Comparison of ENCODE assay signal across 11 cellular contexts in the genomic region with DNA sequence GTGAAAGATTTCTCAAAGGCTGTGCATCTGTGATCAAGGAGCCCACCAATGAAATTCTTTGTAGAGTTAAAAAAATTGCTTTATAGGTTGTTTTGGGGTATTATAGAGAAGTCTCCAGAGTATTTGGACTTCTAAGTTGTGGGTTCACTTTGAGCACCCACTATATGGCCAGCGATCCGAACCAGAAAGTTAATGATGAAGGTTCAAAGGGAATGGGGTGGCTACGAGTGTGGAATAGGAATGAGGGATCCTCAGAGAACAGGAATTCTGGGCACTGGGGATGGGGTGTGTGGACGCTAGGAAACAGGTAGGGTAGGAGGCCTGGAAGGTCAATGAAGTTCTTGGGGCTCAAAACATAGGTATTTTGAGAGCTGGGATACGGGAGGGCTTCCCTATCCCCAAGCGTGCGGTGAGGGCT. TPM values are rescaled to one million over a fixed set of nuclear protein-coding genes. Genes with fewer than 3 reads are reported as not detected.
DNase-seq lines count a peak whose midpoint lies in the region; ATAC-seq, FAIRE-seq and TF ChIP-seq lines count a peak whose summit lies in the region.
"Had no signal": no experiment of that assay in that cellular context is flagged by ENCODE, and none has a peak within 500 bp of the region (broad histone marks: within the 10 kb centered on the region; RNA-seq: fewer than 3 reads in every experiment).

No MANE protein-coding gene starts in this region.

- in situ Hi-C loops in GM12878 (cut with MboI), result no loop called here

- H3K4me1 ChIP-seq in cardiac muscle cell (ENCODE audit: low read depth) (peaks cover 13% of the 10 kb centered on the region), GM12878 (ENCODE audit: control insufficient read depth, insufficient read depth, low read length) (peaks cover 33% of the 10 kb centered on the region), upper lobe of right lung (peaks cover 22% of the 10 kb centered on the region)

- WGBS in GM12878 (ENCODE audit: insufficient coverage, insufficient replicate concordance, low lambda C conversion rate, missing lambda C conversion rate), result 5% methylated on average over 7 of the region's 7 CpGs

- CTCF ChIA-PET in GM12878 (lab: Yijun Ruan, JAX), result no interaction called here

- peak overlapping the region; percentile 90 for H3K27ac Mint-ChIP-seq in memory B cell

- RAD21 ChIA-PET in GM12878 (lab: Charles Lee; ENCODE audit: unreplicated experiment), result no interaction called here

- H3K27me3 Mint-ChIP-seq in memory B cell, result no peaks in the 10 kb centered on the region

- no peak for TF ChIP-seq RAD21 in GM12878 (IDR thresholded peaks at IDR 0.05; ENCODE audit: insufficient read depth, low read depth, low read length)

- TF ChIP-seq POLR2A in GM12878 (IDR thresholded peaks at IDR 0.05; ENCODE audit: low read depth, low read length), result no peak; the same call in 1 of the 2 replicates

- H3K79me2 ChIP-seq in GM12878 (ENCODE audit: control insufficient read depth, insufficient read depth, low read length), result peaks cover 49% of the 10 kb centered on the region

- H3K27me3 ChIP-seq in cardiac muscle cell, result no peaks in the 10 kb centered on the region
- peaks cover 0 to 1% of the 10 kb centered on the region in 2 experiments; a peak in 2 of 4 replicates for H3K27me3 ChIP-seq in GM12878 (replicated peaks in 1 of 2; ENCODE audit: control insufficient read depth in 2 of 2, insufficient read depth in 2 of 2, low read length in 1 of 2)
- H3K27me3 ChIP-seq in upper lobe of right lung, result no peaks in the 10 kb centered on the region

- intact Hi-C loops in left ventricle myocardium superior (cut with micrococcal nuclease), result no loop called here
- intact Hi-C loops in GM12878 (cut with micrococcal nuclease; ENCODE audit: unreplicated experiment), result no loop called here
- intact Hi-C loops in upper lobe of right lung (cut with DNase I), result no loop called here

- peak overlapping the region; percentile 65 for H3K9ac ChIP-seq in GM12878 (ENCODE audit: control insufficient read depth, insufficient read depth, low read length)

- H3K9me3 Mint-ChIP-seq in memory B cell, result no peaks in the 10 kb centered on the region

- H3K36me3 Mint-ChIP-seq in memory B cell, result peaks cover 10% of the 10 kb centered on the region

- no peak overlapping the region for H2AFZ ChIP-seq in GM12878 (ENCODE audit: control insufficient read depth, low read depth, low read length)

- POLR2A ChIA-PET in GM12878 (lab: Charles Lee), result interaction anchor here (1.6 kb wide), 1 partner anchor 17 kb away, joined by 3 read pairs; no protein-coding TSS in a partner anchor

- SMC1A ChIA-PET in GM12878 (lab: Charles Lee; ENCODE audit: uncharacterized antibody, unreplicated experiment), result interaction anchor here (0.8 kb wide), 1 partner anchor 402 kb away, joined by 3 read pairs; no protein-coding TSS in a partner anchor

- TF ChIP-seq CTCF in cardiac muscle cell (IDR thresholded peaks at IDR 0.05; ENCODE audit: low read depth, low read length) (no peak), GM12878 (IDR thresholded peaks at IDR 0.05 in 2 of 3, conservative IDR thresholded peaks at IDR 0.05 in 1 of 3; ENCODE audit: control insufficient read depth in 2 of 3, extremely low read depth in 1 of 3, insufficient read depth in 1 of 3, low read depth in 3 of 3, low read length in 3 of 3) (no peak), upper lobe of right lung (IDR thresholded peaks at IDR 0.05) (no peak)

- no TSS peak for BruUV-seq in GM12878 (replicated peaks; lab: Mats Ljungman, UMichigan)

- H3K4me3 Mint-ChIP-seq in memory B cell, result peak overlapping the region; percentile 97

- peaks cover 4% of the 10 kb centered on the region; the same call in 1 of the 2 replicates for H4K20me1 ChIP-seq in GM12878 (ENCODE audit: control insufficient read depth, insufficient read depth)

- DNase-seq in cardiac muscle cell (ENCODE audit: low read depth in 1 of 2, low spot score in 1 of 2) (no peak), left ventricle myocardium superior (no peak), GM12878 (ENCODE audit: low read depth, low spot score) (no peak), memory B cell (ENCODE audit: low spot score in 2 of 2) (no peak), upper lobe of right lung (no peak)
- no peak for DNase-seq in activated CD4-positive, alpha-beta T cell treated with anti-CD3 and anti-CD28 coated beads for 4 hours

- no peak for FAIRE-seq in GM12878 (lab: Jason Lieb, UNC)
- FAIRE-seq: colon had no signal

- H3K36me3 ChIP-seq in cardiac muscle cell, result no peaks in the 10 kb centered on the region
- H3K36me3 ChIP-seq in GM12878 (ENCODE audit: control insufficient read depth in 2 of 2, insufficient read depth in 2 of 2, low read length in 1 of 2), result no peaks in the 10 kb centered on the region
- H3K36me3 ChIP-seq in upper lobe of right lung, result no peaks in the 10 kb centered on the region

- peak overlapping the region; percentile 64 for H3K4me2 ChIP-seq in GM12878 (ENCODE audit: control insufficient read depth, insufficient read depth)

- no peak overlapping the region for H3K27ac ChIP-seq in cardiac muscle cell
- peak overlapping the region; percentile 75 for H3K27ac ChIP-seq in GM12878 (ENCODE audit: control insufficient read depth, insufficient read depth)
- H3K27ac ChIP-seq in upper lobe of right lung, result no peak overlapping the region

- peaks cover 36% of the 10 kb centered on the region for H3K4me1 Mint-ChIP-seq in memory B cell

- ATAC-seq in left ventricle myocardium superior (no peak), GM12878 (no peak), memory B cell (ENCODE audit: low read depth) (no peak), upper lobe of right lung (no peak), GM21515 (IDR thresholded peaks at IDR 0.05; ENCODE audit: unreplicated experiment) (no peak), GM18502 (IDR thresholded peaks at IDR 0.05; ENCODE audit: poor library complexity, unreplicated experiment) (no peak)

- H3K4me3 ChIP-seq in cardiac muscle cell (peak overlapping the region; percentile 64), GM12878 (peak overlapping the region; percentile 80), upper lobe of right lung (peak overlapping the region; percentile 78)

- no peak for TF ChIP-seq EP300 in GM12878 (IDR thresholded peaks at IDR 0.05; ENCODE audit: borderline replicate concordance in 1 of 2, control insufficient read depth in 1 of 2, low read depth in 2 of 2, low read length in 2 of 2)

- H3K9me3 ChIP-seq in cardiac muscle cell (ENCODE audit: low read depth) (no peaks in the 10 kb centered on the region), GM12878 (replicated peaks; ENCODE audit: control insufficient read depth, insufficient read depth, low read length) (no peaks in the 10 kb centered on the region), upper lobe of right lung (no peaks in the 10 kb centered on the region)

RNA-seq across cellular contexts. Expression of a gene that starts 0.8 kb away (rescaled TPM):
- 10.5 and 11.5 TPM in 2 replicates for total RNA-seq in cardiac muscle cell
- 1.7 TPM in 2 replicates for polyA plus RNA-seq in cardiac muscle cell
- total RNA-seq in left ventricle myocardium superior, result 8.7 TPM
- total RNA-seq in GM12878 (2013; cell fraction: nucleolus; rRNA removed), result 31.6 and 38.4 TPM in 2 replicates
- 9.0 and 10.1 TPM in 2 replicates for total RNA-seq in GM12878 (2014; rRNA removed)
- 7.1 and 7.8 TPM in 2 replicates for total RNA-seq in GM12878 (2014; rRNA removed; fragmentation: Illumina TruSeq; extraction: Trizol)
- total RNA-seq in GM12878 (2021), result 15.8 and 16.1 TPM in 2 replicates
- polyA plus RNA-seq in GM12878 (2011; ENCODE audit: low read depth), result 4.2 TPM
- 11.4 and 15.4 TPM in 2 replicates for polyA plus RNA-seq in GM12878 (2011; rRNA removed)
- polyA plus RNA-seq in GM12878 (2011; cell fraction: cytosol; rRNA removed), result 9.9 and 11.1 TPM in 2 replicates
- polyA plus RNA-seq in GM12878 (2011; cell fraction: nucleus; rRNA removed), result 51.1 and 55.5 TPM in 2 replicates
- polyA plus RNA-seq in GM12878 (2012), result 8.4 and 10.9 TPM in 2 replicates
- polyA plus RNA-seq in GM12878 (2014; fragmentation: Illumina TruSeq; extraction: Trizol), result 7.2 and 9.3 TPM in 2 replicates
- polyA plus RNA-seq in GM12878 (2014; fragmentation: Nextera tagmentation; extraction: Ambion mirVana), result 1 to 10 TPM in 1 of 2 experiments, under 1 TPM in 1; 0.34 to 1.5 TPM
- polyA plus RNA-seq in GM12878 (2014; rRNA removed), result 13.1 and 15.1 TPM in 2 replicates
- 1 to 10 TPM in 1 of 2 experiments, under 1 TPM in 1; 0.45 to 2.1 TPM for polyA plus RNA-seq in GM12878 (2016; fragmentation: Nextera tagmentation; extraction: Ambion mirVana)
- 8.7 and 10.6 TPM in 2 replicates for polyA minus RNA-seq in GM12878 (2011; rRNA and poly(A)+ RNA removed)
- 3.5 and 4.1 TPM in 2 replicates for polyA minus RNA-seq in GM12878 (2011; cell fraction: cytosol; rRNA and poly(A)+ RNA removed)
- polyA minus RNA-seq in GM12878 (2011; cell fraction: nucleus; rRNA and poly(A)+ RNA removed), result 8.6 and 11.9 TPM in 2 replicates
- total RNA-seq in upper lobe of right lung, result 13.1 TPM

RNA-seq across cellular contexts. Expression of a gene that starts 39.9 kb away (rescaled TPM):
- total RNA-seq in cardiac muscle cell (not detected in 2 replicates), left ventricle myocardium superior (not detected), GM12878 (2014; rRNA removed) (not detected in 2 replicates), GM12878 (2014; rRNA removed; fragmentation: Illumina TruSeq; extraction: Trizol) (not detected in 2 replicates), GM12878 (2021) (not detected in 2 replicates), upper lobe of right lung (not detected)
- polyA plus RNA-seq in cardiac muscle cell (not detected in 2 replicates), GM12878 (2011; rRNA removed) (not detected in 2 replicates), GM12878 (2014; fragmentation: Illumina TruSeq; extraction: Trizol) (not detected in 2 replicates), GM12878 (2014; fragmentation: Nextera tagmentation; extraction: Ambion mirVana) (not detected), GM12878 (2014; rRNA removed) (not detected in 2 replicates), GM12878 (2016; fragmentation: Nextera tagmentation; extraction: Ambion mirVana) (not detected)
- total RNA-seq in GM12878 (2013; cell fraction: nucleolus; rRNA removed), result not detected in 2 replicates
- polyA plus RNA-seq in GM12878 (2011; ENCODE audit: low read depth), result not detected
- not detected in 2 replicates for polyA plus RNA-seq in GM12878 (2011; cell fraction: cytosol; rRNA removed)
- 0.06 TPM in 1 of 2 replicates, not detected in the other for polyA plus RNA-seq in GM12878 (2011; cell fraction: nucleus; rRNA removed)
- polyA plus RNA-seq in GM12878 (2012), result not detected in 2 replicates
- polyA minus RNA-seq in GM12878 (2011; rRNA and poly(A)+ RNA removed), result not detected in 2 replicates
- polyA minus RNA-seq in GM12878 (2011; cell fraction: cytosol; rRNA and poly(A)+ RNA removed), result not detected in 2 replicates
- polyA minus RNA-seq in GM12878 (2011; cell fraction: nucleus; rRNA and poly(A)+ RNA removed), result not detected in 2 replicates
- total RNA-seq: Daoy, M059J had no signal

RNA-seq across cellular contexts. Expression of a gene that starts 59.1 kb away (rescaled TPM):
- total RNA-seq in cardiac muscle cell, result 0.56 and 1.3 TPM in 2 replicates
- polyA plus RNA-seq in cardiac muscle cell, result 0.13 and 0.16 TPM in 2 replicates
- not detected for total RNA-seq in left ventricle myocardium superior
- 0.13 TPM in 1 of 2 replicates, not detected in the other for total RNA-seq in GM12878 (2013; cell fraction: nucleolus; rRNA removed)
- total RNA-seq in GM12878 (2014; rRNA removed), result 0.11 and 0.23 TPM in 2 replicates
- total RNA-seq in GM12878 (2014; rRNA removed; fragmentation: Illumina TruSeq; extraction: Trizol), result not detected in 2 replicates
- 0.08 TPM in 1 of 2 replicates, not detected in the other for total RNA-seq in GM12878 (2021)
- polyA plus RNA-seq in GM12878 (2011; ENCODE audit: low read depth), result not detected
- polyA plus RNA-seq in GM12878 (2011; rRNA removed), result 0.01 and 0.04 TPM in 2 replicates
- polyA plus RNA-seq in GM12878 (2011; cell fraction: cytosol; rRNA removed), result 0.02 and 0.04 TPM in 2 replicates
- 0.29 and 0.49 TPM in 2 replicates for polyA plus RNA-seq in GM12878 (2011; cell fraction: nucleus; rRNA removed)
- polyA plus RNA-seq in GM12878 (2012), result 0.01 TPM in 1 of 2 replicates, not detected in the other
- not detected in 2 replicates for polyA plus RNA-seq in GM12878 (2014; fragmentation: Illumina TruSeq; extraction: Trizol)
- not detected for polyA plus RNA-seq in GM12878 (2014; fragmentation: Nextera tagmentation; extraction: Ambion mirVana)
- polyA plus RNA-seq in GM12878 (2014; rRNA removed), result not detected in 2 replicates
- under 1 TPM in 1 of 2 experiments, not detected in 1; 0.04 TPM for polyA plus RNA-seq in GM12878 (2016; fragmentation: Nextera tagmentation; extraction: Ambion mirVana)
- 0.26 TPM in 1 of 2 replicates, not detected in the other for polyA minus RNA-seq in GM12878 (2011; rRNA and poly(A)+ RNA removed)
- not detected in 2 replicates for polyA minus RNA-seq in GM12878 (2011; cell fraction: cytosol; rRNA and poly(A)+ RNA removed)
- 0.24 and 0.38 TPM in 2 replicates for polyA minus RNA-seq in GM12878 (2011; cell fraction: nucleus; rRNA and poly(A)+ RNA removed)
- 0.09 TPM for total RNA-seq in upper lobe of right lung
- total RNA-seq: Daoy, M059J had no signal
